In genomic region chr15:77239892-77240608, GRCh38 we compare ENCODE assay signal across 18 cellular contexts.
DNase-seq lines count a peak whose midpoint lies in the region; TF ChIP-seq lines count a peak whose summit lies in the region.
"Had no signal": no experiment of that assay in that cellular context is flagged by ENCODE, and none has a peak within 500 bp of the region (broad histone marks: within the 10 kb centered on the region; RNA-seq: fewer than 3 reads in every experiment).

No MANE protein-coding gene starts in this region.

- no peak for TF ChIP-seq CTCF in prostate gland (IDR thresholded peaks at IDR 0.05)

- intact Hi-C loops in prostate gland (cut with DNase I): no loop called here

- H3K9ac ChIP-seq in neuronal stem cell (ENCODE audit: low read depth, low read length, poor library complexity): no peak overlapping the region

- H2BK5ac ChIP-seq in neuronal stem cell (ENCODE audit: low read length): no peak overlapping the region

- no peaks in the 10 kb centered on the region for H3K36me3 ChIP-seq in prostate gland
- peaks cover 8 to 10% of the 10 kb centered on the region in 2 donors for H3K36me3 ChIP-seq in neuronal stem cell (replicated peaks in 1 of 2; ENCODE audit: control insufficient read depth in 2 of 2, insufficient read depth in 2 of 2, low read length in 2 of 2)
- H3K36me3 ChIP-seq: BE2C had no signal

- no peak for TF ChIP-seq POLR2A in prostate gland (IDR thresholded peaks at IDR 0.05)

- H3K14ac ChIP-seq in neuronal stem cell (ENCODE audit: low read length): no peak overlapping the region

- H3K4me3 ChIP-seq in prostate gland: no peak overlapping the region
- no peak overlapping the region for H3K4me3 ChIP-seq in neuronal stem cell (ENCODE audit: low read length in 2 of 2)
- H3K4me3 ChIP-seq: A549, K562 had no signal

- no peak overlapping the region for H4K8ac ChIP-seq in neuronal stem cell (ENCODE audit: low read depth, low read length)

- no peaks in the 10 kb centered on the region for H3K9me3 ChIP-seq in prostate gland
- H3K9me3 ChIP-seq in neuronal stem cell (replicated peaks in 1 of 2; ENCODE audit: control insufficient read depth in 2 of 2, insufficient read depth in 1 of 2, low read depth in 1 of 2, low read length in 2 of 2): peaks cover 9 to 11% of the 10 kb centered on the region in 2 donors
- H3K9me3 ChIP-seq: BE2C had no signal

- WGBS in prostate gland: 76% methylated on average over 2 of the region's 2 CpGs
- WGBS in neuronal stem cell (ENCODE audit: extremely low coverage in 2 of 2, insufficient read length in 2 of 2, insufficient replicate concordance in 1 of 2), 2 donors: no CpG with 5 or more reads among the region's 2 CpGs

- H3K23ac ChIP-seq in neuronal stem cell (ENCODE audit: low read depth, low read length, poor library complexity): no peak overlapping the region

- no peak overlapping the region for H3K4me2 ChIP-seq in neuronal stem cell (ENCODE audit: insufficient read depth, low read length, poor library complexity, severe bottlenecking)
- H3K4me2 ChIP-seq: A549 had no signal

- no peak overlapping the region for H2BK15ac ChIP-seq in neuronal stem cell (ENCODE audit: low read length)

- no peaks in the 10 kb centered on the region for H3K27me3 ChIP-seq in prostate gland (replicated peaks; ENCODE audit: insufficient read depth)
- H3K27me3 ChIP-seq in neuronal stem cell (ENCODE audit: control insufficient read depth in 3 of 3, insufficient read depth in 3 of 3, low read depth in 1 of 3, low read length in 3 of 3): no peaks in the 10 kb centered on the region
- H3K27me3 ChIP-seq: BE2C had no signal

- no peak overlapping the region for H3K18ac ChIP-seq in neuronal stem cell (ENCODE audit: low read length)

- no peak overlapping the region for H2AFZ ChIP-seq in neuronal stem cell (ENCODE audit: low read length)

- H2AK5ac ChIP-seq in neuronal stem cell (ENCODE audit: low read depth, low read length): no peak overlapping the region

- H3K4me1 ChIP-seq in prostate gland (replicated peaks) (no peaks in the 10 kb centered on the region), neuronal stem cell (ENCODE audit: control insufficient read depth in 2 of 2, insufficient read depth in 1 of 2, low read depth in 1 of 2, low read length in 2 of 2) (no peaks in the 10 kb centered on the region)
- H3K4me1 ChIP-seq: A549, BE2C had no signal

- no peak overlapping the region for H3K27ac ChIP-seq in prostate gland
- no peak overlapping the region for H3K27ac ChIP-seq in neuronal stem cell (replicated peaks; ENCODE audit: low read length)
- H3K27ac ChIP-seq: A549 had no signal

- H4K91ac ChIP-seq in neuronal stem cell (ENCODE audit: low read depth, low read length, poor library complexity): no peak overlapping the region

- H3K4ac ChIP-seq in neuronal stem cell (ENCODE audit: low read length): no peak overlapping the region

- DNase-seq in AG08395 (ENCODE audit: low spot score) (peak; percentile 40), EL (peak; percentile 4), NCI-H226 (peak; percentile 20), fibroblast of gingiva (ENCODE audit: low read depth) (peak; percentile 49), HCEC 1CT (no peak), prostate gland (ENCODE audit: low spot score) (no peak), OCI-M1 (lab: John Stamatoyannopoulos, UW) (no peak), neuronal stem cell (ENCODE audit: low spot score) (no peak)
- DNase-seq: BE2C; CD4-positive, alpha-beta memory T cell; DMS79; GOT3; NCI-H1417 treated with DMSO at 0.1 percent for 48 hours; NCI-H2081; RPMI8226; SIG-M5 had no signal

- no peaks in the 10 kb centered on the region for H3K79me1 ChIP-seq in neuronal stem cell (ENCODE audit: low read depth, low read length)

- no peak overlapping the region for H2BK120ac ChIP-seq in neuronal stem cell (ENCODE audit: low read depth, low read length)

- no peak overlapping the region for H2BK12ac ChIP-seq in neuronal stem cell (ENCODE audit: low read length)

Comparison
In these comparisons a context has a peak if more than half of its experiments do, and no peak if none do; other contexts are left out.
1. DNase-seq: peak in AG08395 (single experiment), EL (single experiment), NCI-H226 (single experiment) and fibroblast of gingiva (single experiment); none in HCEC 1CT (single experiment), prostate gland (single experiment), OCI-M1 (single experiment) and neuronal stem cell (single experiment).